In genomic region chr1:70906790-70907189, GRCh38 we compare ENCODE assay signal across 19 cellular contexts.
"Had no signal": no experiment of that assay in that cellular context is flagged by ENCODE, and none has a peak within 500 bp of the region (broad histone marks: within the 10 kb centered on the region; RNA-seq: fewer than 3 reads in every experiment).

No MANE protein-coding gene starts in this region.

- H3K4me3 ChIP-seq: esophagus squamous epithelium, gastroesophageal sphincter, left ventricle myocardium inferior, lower lobe of right lung, pancreas, stomach, thoracic aorta, transverse colon had no signal

- H3K27me3 ChIP-seq: esophagus squamous epithelium, gastroesophageal sphincter, pancreas, stomach, transverse colon had no signal

- DNase-seq: effector memory CD4-positive, alpha-beta T cell; esophagus squamous epithelium; foreskin fibroblast; glutamatergic neuron; kidney; left cardiac atrium; left ventricle myocardium inferior; lower lobe of right lung; occipital lobe; pancreas; right cardiac atrium; small intestine; stimulated activated CD4-positive, alpha-beta T cell treated with anti-CD3 and anti-CD28 coated beads, Interleukin-12 subunit alpha, Interleukin-12 subunit beta, amount 100 ng/mL, for 4 hours; stimulated activated naive CD4-positive, alpha-beta T cell; stomach; substantia nigra; transverse colon had no signal

- H3K9me3 ChIP-seq: esophagus squamous epithelium, gastroesophageal sphincter, left ventricle myocardium inferior, lower lobe of right lung, pancreas, stomach, thoracic aorta, transverse colon had no signal

- H3K4me1 ChIP-seq: esophagus squamous epithelium, gastroesophageal sphincter, left ventricle myocardium inferior, lower lobe of right lung, pancreas, stomach, transverse colon had no signal

- H3K36me3 ChIP-seq: esophagus squamous epithelium, gastroesophageal sphincter, left ventricle myocardium inferior, lower lobe of right lung, pancreas, stomach, thoracic aorta, transverse colon had no signal

- H3K27ac ChIP-seq: esophagus squamous epithelium, gastroesophageal sphincter, left ventricle myocardium inferior, lower lobe of right lung, pancreas, stomach, thoracic aorta, transverse colon had no signal
